In genomic region chr1:228393268-228393699, GRCh38 we compare ENCODE assay signal across 8 cellular contexts. TPM values are rescaled to one million over a fixed set of nuclear protein-coding genes. Genes with fewer than 3 reads are reported as not detected.
DNase-seq lines count a peak whose midpoint lies in the region; ATAC-seq, FAIRE-seq and TF ChIP-seq lines count a peak whose summit lies in the region.

No MANE protein-coding gene starts in this region.

- H3K9me3 ChIP-seq in HAP-1: no peaks in the 10 kb centered on the region

- TF ChIP-seq CTCF in AG04449 (IDR thresholded peaks at IDR 0.05; ENCODE audit: insufficient read depth, low read length, missing control alignments): peak; percentile 75
- peak; percentile 51 for TF ChIP-seq CTCF in astrocyte of the cerebellum (IDR thresholded peaks at IDR 0.05; ENCODE audit: low read depth, low read length, missing control alignments)

- peak; percentile 37 for DNase-seq in AG04449 (ENCODE audit: low read depth, low spot score)
- DNase-seq in HCEC 1CT: peak; percentile 33
- no peak for DNase-seq in astrocyte of the cerebellum (ENCODE audit: low read depth)
- peak in 1 of 2 donors; percentile 45 for DNase-seq in left colon
- DNase-seq in frontal cortex (ENCODE audit: low spot score in 2 of 2): no peak
- DNase-seq in HAP-1 (ENCODE audit: low spot score in 2 of 2): no peak
- no peak for DNase-seq in NCI-H2171 (lab: John Stamatoyannopoulos, UW)

- no peak for FAIRE-seq in frontal cortex (lab: Jason Lieb, UNC)

- peak; percentile 81 for ATAC-seq in left colon
- no peak for ATAC-seq in HG02571 (IDR thresholded peaks at IDR 0.05; ENCODE audit: unreplicated experiment)

- CTCF ChIA-PET in AG04449 (lab: Yijun Ruan, JAX): interaction anchor here (0.7 to 4.1 kb wide), 12 partner anchors 9 to 394 kb away, joined by 3 to 37 read pairs (median 4); partner anchors contain the start of gene IBA57

- H3K27me3 ChIP-seq in HAP-1 (ENCODE audit: low read depth): no peaks in the 10 kb centered on the region

- in situ Hi-C loops in astrocyte of the cerebellum (cut with HindIII; ENCODE audit: low sequenced_read_pairs) (no loop called here), HAP-1 (cut with MboI; ENCODE audit: low sequenced_read_pairs) (no loop called here)

- intact Hi-C loops in left colon (cut with DNase I, micrococcal nuclease): no loop called here

- peaks cover 33% of the 10 kb centered on the region for H3K36me3 ChIP-seq in HAP-1 (replicated peaks)

- no peaks in the 10 kb centered on the region for H3K4me1 ChIP-seq in HAP-1

- H3K4me3 ChIP-seq in AG04449 (ENCODE audit: low read depth, low read length): no peak overlapping the region
- no peak overlapping the region for H3K4me3 ChIP-seq in astrocyte of the cerebellum (ENCODE audit: low read depth, low read length)
- H3K4me3 ChIP-seq in HAP-1: no peak overlapping the region

- POLR2A ChIA-PET in AG04449 (lab: Yijun Ruan, JAX): interaction anchor here (0.7 to 1.4 kb wide), 2 partner anchors 13 to 94 kb away, joined by 3 to 8 read pairs; partner anchors contain the start of genes RNF187 and TRIM11

RNA-seq across cellular contexts. Expression of gene TRIM11, which starts 13.4 kb away (rescaled TPM):
- 10 to 100 TPM; 34.8 to 36.5 TPM for total RNA-seq in left colon
- total RNA-seq in frontal cortex: 14.3 TPM

RNA-seq across cellular contexts. Expression of gene TRIM17, which starts 23.4 kb away (rescaled TPM):
- total RNA-seq in left colon: under 1 TPM in 1 of 2 donors, not detected in 1; 0.31 TPM
- 1.6 TPM for total RNA-seq in frontal cortex

Comparison
In these comparisons a context has a peak if more than half of its experiments do, and no peak if none do; other contexts are left out.
1. DNase-seq: peak in AG04449 (single experiment) and HCEC 1CT (single experiment); none in astrocyte of the cerebellum (single experiment), frontal cortex (0 of 2), HAP-1 (0 of 2) and NCI-H2171 (single experiment).